ENCODE assay signal across 9 cellular contexts in genomic region chr5:76180817-76181805, GRCh38.
DNase-seq lines count a peak whose midpoint lies in the region; ATAC-seq and TF ChIP-seq lines count a peak whose summit lies in the region.
"Had no signal": no experiment of that assay in that cellular context is flagged by ENCODE, and none has a peak within 500 bp of the region (broad histone marks: within the 10 kb centered on the region; RNA-seq: fewer than 3 reads in every experiment).

No MANE protein-coding gene starts in this region.

- intact Hi-C loops in MCF 10A (cut with micrococcal nuclease): no loop called here
- intact Hi-C loops in breast epithelium (cut with DNase I; ENCODE audit: low total_unique reads): no loop called here
- intact Hi-C loops in dorsolateral prefrontal cortex (cut with DNase I): no loop called here

- H3K36me3 Mint-ChIP-seq in MCF 10A (ENCODE audit: insufficient read depth, unreplicated experiment): no peaks in the 10 kb centered on the region
- peaks cover 4% of the 10 kb centered on the region for H3K36me3 Mint-ChIP-seq in activated CD8-positive, alpha-beta T cell treated with anti-CD3 and anti-CD28 coated beads, Interleukin-2, amount 10 ng/mL, durations not matched to agents 7 days and 5 days (ENCODE audit: low read depth)
- peaks cover 4% of the 10 kb centered on the region for H3K36me3 Mint-ChIP-seq in stimulated activated memory B cell treated with anti-CD40 and anti-IgM and Interleukin-4, amounts not matched to agents 10 μg/mL and 1 μg/mL and 100 μg/mL, for 72 hours
- peaks cover 4% of the 10 kb centered on the region for H3K36me3 Mint-ChIP-seq in neural progenitor cell

- TF ChIP-seq CTCF in MCF 10A (IDR thresholded peaks at IDR 0.05; ENCODE audit: unreplicated experiment) (no peak), breast epithelium (IDR thresholded peaks at IDR 0.05) (no peak), dorsolateral prefrontal cortex (IDR thresholded peaks at IDR 0.05 in 54 of 56, conservative IDR thresholded peaks at IDR 0.05 in 2 of 56; ENCODE audit: low read depth in 1 of 56, partially characterized antibody in 56 of 56) (no peak), neural progenitor cell (IDR thresholded peaks at IDR 0.05) (no peak)

- H3K27ac ChIP-seq in breast epithelium (no peak overlapping the region), dorsolateral prefrontal cortex (no peak overlapping the region), neural progenitor cell (no peak overlapping the region)

- H3K9me3 ChIP-seq in breast epithelium: no peaks in the 10 kb centered on the region
- no peaks in the 10 kb centered on the region for H3K9me3 ChIP-seq in neural progenitor cell (ENCODE audit: low read depth)

- H3K9ac ChIP-seq in neural progenitor cell: no peak overlapping the region

- H3K27me3 ChIP-seq in breast epithelium (no peaks in the 10 kb centered on the region), dorsolateral prefrontal cortex (peaks cover 0 to 3% (median 0%) of the 10 kb centered on the region in 45 donors), neural progenitor cell (no peaks in the 10 kb centered on the region)

- H3K36me3 ChIP-seq in breast epithelium (no peaks in the 10 kb centered on the region), neural progenitor cell (no peaks in the 10 kb centered on the region)

- no TSS peak for BruUV-seq in MCF 10A (replicated peaks; lab: Mats Ljungman, UMichigan)

- H3K27me3 Mint-ChIP-seq in MCF 10A (ENCODE audit: insufficient read depth, unreplicated experiment) (peaks cover 11% of the 10 kb centered on the region), neural progenitor cell (ENCODE audit: insufficient read depth, low read depth) (peaks cover 2% of the 10 kb centered on the region)
- peaks cover 2% of the 10 kb centered on the region for H3K27me3 Mint-ChIP-seq in activated CD8-positive, alpha-beta T cell treated with anti-CD3 and anti-CD28 coated beads, Interleukin-2, amount 10 ng/mL, durations not matched to agents 7 days and 5 days (ENCODE audit: low read depth)
- peaks cover 7% of the 10 kb centered on the region for H3K27me3 Mint-ChIP-seq in stimulated activated memory B cell treated with anti-CD40 and anti-IgM and Interleukin-4, amounts not matched to agents 10 μg/mL and 1 μg/mL and 100 μg/mL, for 72 hours

- H3K4me2 ChIP-seq in neural progenitor cell: no peak overlapping the region

- no peaks in the 10 kb centered on the region for H3F3A ChIP-seq in neural progenitor cell (ENCODE audit: low read depth)

- no peak overlapping the region for H3K4me3 ChIP-seq in breast epithelium
- no peak overlapping the region for H3K4me3 ChIP-seq in dorsolateral prefrontal cortex
- no peak overlapping the region for H3K4me3 ChIP-seq in neural progenitor cell

- no peak overlapping the region for H3K4me3 Mint-ChIP-seq in MCF 10A (ENCODE audit: unreplicated experiment)
- H3K4me3 Mint-ChIP-seq in activated CD8-positive, alpha-beta T cell treated with anti-CD3 and anti-CD28 coated beads, Interleukin-2, amount 10 ng/mL, durations not matched to agents 7 days and 5 days: no peak overlapping the region
- no peak overlapping the region for H3K4me3 Mint-ChIP-seq in stimulated activated memory B cell treated with anti-CD40 and anti-IgM and Interleukin-4, amounts not matched to agents 10 μg/mL and 1 μg/mL and 100 μg/mL, for 72 hours
- no peak overlapping the region for H3K4me3 Mint-ChIP-seq in neural progenitor cell
- H3K4me3 Mint-ChIP-seq: naive B cell had no signal

- POLR2A ChIA-PET in MCF 10A (lab: Yijun Ruan, JAX): interaction anchor here (0.7 to 1.0 kb wide), 3 partner anchors 20 to 672 kb away, joined by 3 read pairs; no protein-coding TSS in a partner anchor
- POLR2A ChIA-PET in activated CD8-positive, alpha-beta T cell treated with anti-CD3 and anti-CD28 coated beads, Interleukin-2, amount 10 ng/mL, durations not matched to agents 7 days and 5 days (lab: Charles Lee): interaction anchor here (0.6 kb wide), 1 partner anchor 249 kb away, joined by 3 read pairs; no protein-coding TSS in a partner anchor

- CTCF ChIA-PET in MCF 10A (lab: Yijun Ruan, JAX): interaction anchor here (0.6 to 1.2 kb wide), 3 partner anchors 75 to 771 kb away, joined by 3 to 5 read pairs (median 3); no protein-coding TSS in a partner anchor
- CTCF ChIA-PET in activated CD8-positive, alpha-beta T cell treated with anti-CD3 and anti-CD28 coated beads, Interleukin-2, amount 10 ng/mL, durations not matched to agents 7 days and 5 days (lab: Charles Lee): no interaction called here

- DNase-seq in MCF 10A (ENCODE audit: unreplicated experiment) (peak; percentile 76), breast epithelium (ENCODE audit: low spot score in 2 of 2) (no peak), dorsolateral prefrontal cortex (no peak), neural progenitor cell (ENCODE audit: low spot score) (no peak), NCI-H2029 treated with DMSO at 0.1 percent for 48 hours (lab: John Stamatoyannopoulos, UW) (no peak)
- DNase-seq in activated CD8-positive, alpha-beta T cell treated with anti-CD3 and anti-CD28 coated beads, Interleukin-2, amount 10 ng/mL, durations not matched to agents 7 days and 5 days: no peak
- DNase-seq: naive B cell had no signal

- H4K20me1 ChIP-seq in neural progenitor cell (ENCODE audit: low read depth): no peaks in the 10 kb centered on the region

- TF ChIP-seq POLR2A in breast epithelium (IDR thresholded peaks at IDR 0.05): no peak

- no peak overlapping the region for H3K27ac Mint-ChIP-seq in MCF 10A (ENCODE audit: low read depth, unreplicated experiment)
- no peak overlapping the region for H3K27ac Mint-ChIP-seq in activated CD8-positive, alpha-beta T cell treated with anti-CD3 and anti-CD28 coated beads, Interleukin-2, amount 10 ng/mL, durations not matched to agents 7 days and 5 days
- H3K27ac Mint-ChIP-seq in stimulated activated memory B cell treated with anti-CD40 and anti-IgM and Interleukin-4, amounts not matched to agents 10 μg/mL and 1 μg/mL and 100 μg/mL, for 72 hours: no peak overlapping the region
- no peak overlapping the region for H3K27ac Mint-ChIP-seq in neural progenitor cell
- H3K27ac Mint-ChIP-seq: naive B cell had no signal

- H3K9me3 Mint-ChIP-seq in MCF 10A (ENCODE audit: unreplicated experiment) (no peaks in the 10 kb centered on the region), neural progenitor cell (peaks cover 5% of the 10 kb centered on the region)
- no peaks in the 10 kb centered on the region for H3K9me3 Mint-ChIP-seq in activated CD8-positive, alpha-beta T cell treated with anti-CD3 and anti-CD28 coated beads, Interleukin-2, amount 10 ng/mL, durations not matched to agents 7 days and 5 days (ENCODE audit: insufficient read depth)
- peaks cover 6% of the 10 kb centered on the region for H3K9me3 Mint-ChIP-seq in stimulated activated memory B cell treated with anti-CD40 and anti-IgM and Interleukin-4, amounts not matched to agents 10 μg/mL and 1 μg/mL and 100 μg/mL, for 72 hours

- H3K79me2 ChIP-seq in neural progenitor cell (ENCODE audit: low read depth): no peaks in the 10 kb centered on the region

- H2AFZ ChIP-seq in neural progenitor cell (replicated peaks): no peak overlapping the region

- ATAC-seq in HG03159 (IDR thresholded peaks at IDR 0.05; ENCODE audit: unreplicated experiment): peak; percentile 69
- ATAC-seq in activated CD8-positive, alpha-beta T cell treated with anti-CD3 and anti-CD28 coated beads, Interleukin-2, amount 10 ng/mL, durations not matched to agents 7 days and 5 days: peak; percentile 53
- peak; percentile 49 for ATAC-seq in stimulated activated memory B cell treated with anti-CD40 and anti-IgM and Interleukin-4, amounts not matched to agents 10 μg/mL and 1 μg/mL and 100 μg/mL, for 72 hours

- H3K4me1 Mint-ChIP-seq in MCF 10A (ENCODE audit: insufficient read depth, unreplicated experiment) (no peaks in the 10 kb centered on the region), neural progenitor cell (no peaks in the 10 kb centered on the region)
- peaks cover 8% of the 10 kb centered on the region for H3K4me1 Mint-ChIP-seq in activated CD8-positive, alpha-beta T cell treated with anti-CD3 and anti-CD28 coated beads, Interleukin-2, amount 10 ng/mL, durations not matched to agents 7 days and 5 days (ENCODE audit: low read depth)
- peaks cover 6% of the 10 kb centered on the region for H3K4me1 Mint-ChIP-seq in stimulated activated memory B cell treated with anti-CD40 and anti-IgM and Interleukin-4, amounts not matched to agents 10 μg/mL and 1 μg/mL and 100 μg/mL, for 72 hours

- H3K4me1 ChIP-seq in breast epithelium (no peaks in the 10 kb centered on the region), neural progenitor cell (no peaks in the 10 kb centered on the region)
